ENCODE assay signal across 15 cellular contexts in genomic region chr2:63614448-63614968, GRCh38. TPM values are rescaled to one million over a fixed set of nuclear protein-coding genes. Genes with fewer than 3 reads are reported as not detected.
DNase-seq lines count a peak whose midpoint lies in the region; ATAC-seq, FAIRE-seq and TF ChIP-seq lines count a peak whose summit lies in the region.
"Had no signal": no experiment of that assay in that cellular context is flagged by ENCODE, and none has a peak within 500 bp of the region (broad histone marks: within the 10 kb centered on the region; RNA-seq: fewer than 3 reads in every experiment).

No MANE protein-coding gene starts in this region.

- no peak for TF ChIP-seq RAD21 in HepG2 (CRISPR knock-in tag; IDR thresholded peaks at IDR 0.05)
- no peak for TF ChIP-seq RAD21 in K562 (CRISPR knock-in tag; conservative IDR thresholded peaks at IDR 0.05 in 1 of 2, IDR thresholded peaks at IDR 0.05 in 1 of 2)

- TF ChIP-seq EP300 in HepG2 (IDR thresholded peaks at IDR 0.05; ENCODE audit: low read depth in 2 of 2, low read length in 2 of 2) = no peak
- no peak for TF ChIP-seq EP300 in HepG2 (CRISPR knock-in tag; IDR thresholded peaks at IDR 0.05; ENCODE audit: borderline replicate concordance)
- TF ChIP-seq EP300 in K562 (IDR thresholded peaks at IDR 0.05; ENCODE audit: low read length) = no peak

- H3K9me3 ChIP-seq in HepG2 (ENCODE audit: low read length) (no peaks in the 10 kb centered on the region), right lobe of liver (no peaks in the 10 kb centered on the region), K562 (replicated peaks; ENCODE audit: control insufficient read depth, insufficient read depth, low read depth, low read length) (no peaks in the 10 kb centered on the region), iPS-20b (ENCODE audit: insufficient read depth, low read depth, low read length) (no peaks in the 10 kb centered on the region)
- H3K9me3 ChIP-seq: thyroid gland had no signal

- ATAC-seq in HepG2 (peak; percentile 62), right lobe of liver (no peak), K562 (no peak)
- ATAC-seq: activated CD4-positive, CD25-positive, alpha-beta regulatory T cell treated with anti-CD3 and anti-CD28 coated beads, Interleukin-2, amount 50 U/mL, for 24 hours had no signal

- H3K79me2 ChIP-seq in HepG2 (ENCODE audit: insufficient read depth, low read length) = no peaks in the 10 kb centered on the region
- H3K79me2 ChIP-seq in K562 (ENCODE audit: control insufficient read depth, insufficient read depth, low read length) = no peaks in the 10 kb centered on the region

- H4K20me1 ChIP-seq in HepG2 (ENCODE audit: insufficient read depth, low read length) = no peaks in the 10 kb centered on the region
- no peaks in the 10 kb centered on the region for H4K20me1 ChIP-seq in K562 (replicated peaks; ENCODE audit: control insufficient read depth, insufficient read depth, low read length)

- peaks cover 1% of the 10 kb centered on the region for H3K4me1 Mint-ChIP-seq in activated T-cell treated with anti-CD3 and anti-CD28 coated beads, Interleukin-2, amount 50 U/mL, for 24 hours (ENCODE audit: low read depth)

- in situ Hi-C loops in HepG2 (cut with HindIII; ENCODE audit: extremely low pct_ligation_motif_present, low pct_unique_long_range_greater_than_20kb) (no loop called here), K562 (cut with MboI) (no loop called here)

- H3K27me3 Mint-ChIP-seq in activated T-cell treated with anti-CD3 and anti-CD28 coated beads, Interleukin-2, amount 50 U/mL, for 24 hours = peaks cover 10% of the 10 kb centered on the region

- H3K9me3 Mint-ChIP-seq in activated T-cell treated with anti-CD3 and anti-CD28 coated beads, Interleukin-2, amount 50 U/mL, for 24 hours = no peaks in the 10 kb centered on the region

- H3K27ac ChIP-seq in HepG2 (ENCODE audit: extremely low read length, insufficient read depth, low read length) (no peak overlapping the region), right lobe of liver (no peak overlapping the region), K562 (ENCODE audit: extremely low read depth, low read depth, low read length) (no peak overlapping the region), iPS-20b (ENCODE audit: low read length) (peak overlapping the region; percentile 100)
- H3K27ac ChIP-seq: thyroid gland had no signal

- H2AFZ ChIP-seq in HepG2 (ENCODE audit: low read length) (no peak overlapping the region), K562 (ENCODE audit: low read depth, low read length) (peak overlapping the region; percentile 81; the same call in 1 of the 2 replicates)

- H3K27me3 ChIP-seq in HepG2 (ENCODE audit: control insufficient read depth in 1 of 2, insufficient read depth in 2 of 2, low read length in 2 of 2) (peaks cover 0 to 4% of the 10 kb centered on the region in 2 experiments; a peak in 1 of 5 replicates), right lobe of liver (no peaks in the 10 kb centered on the region), K562 (ENCODE audit: control insufficient read depth in 2 of 2, insufficient read depth in 2 of 2, low read length in 2 of 2) (peaks cover 5 to 6% of the 10 kb centered on the region in 2 experiments; a peak in 3 of 5 replicates), iPS-20b (ENCODE audit: insufficient read depth, low read length) (no peaks in the 10 kb centered on the region)
- H3K27me3 ChIP-seq: thyroid gland had no signal

- intact Hi-C loops in HepG2 (cut with micrococcal nuclease; ENCODE audit: unreplicated experiment) (no loop called here), right lobe of liver (cut with DNase I) (no loop called here), K562 (cut with micrococcal nuclease) (no loop called here)

- H3K36me3 ChIP-seq in HepG2 (replicated peaks in 1 of 2; ENCODE audit: control insufficient read depth in 1 of 2, insufficient read depth in 2 of 2, low read length in 2 of 2) (no peaks in the 10 kb centered on the region), right lobe of liver (no peaks in the 10 kb centered on the region), K562 (ENCODE audit: control insufficient read depth, insufficient read depth, low read length) (no peaks in the 10 kb centered on the region), iPS-20b (ENCODE audit: insufficient read depth, low read depth, low read length) (no peaks in the 10 kb centered on the region)
- H3K36me3 ChIP-seq: thyroid gland had no signal

- 35% methylated on average over 2 of the region's 2 CpGs for WGBS in HepG2 (ENCODE audit: low lambda C conversion rate)
- WGBS in right lobe of liver (ENCODE audit: insufficient coverage, low coverage, low lambda C conversion rate, missing lambda C conversion rate) = 80% methylated on average over 2 of the region's 2 CpGs
- 49% methylated on average over 2 of the region's 2 CpGs for WGBS in K562 (ENCODE audit: insufficient coverage, low coverage, missing lambda C conversion rate)

- CTCF ChIA-PET in HepG2 (lab: Yijun Ruan, JAX; ENCODE audit: low intra/inter-chr PET ratio, low total read pairs) = no interaction called here
- CTCF ChIA-PET in K562 (lab: Yijun Ruan, JAX; ENCODE audit: low intra/inter-chr PET ratio) = no interaction called here

- DNase-seq in HepG2 (ENCODE audit: low spot score) (peak; percentile 35), right lobe of liver (no peak), K562 (ENCODE audit: extremely low read depth in 1 of 4, low spot score in 3 of 4) (no peak), cerebellum (ENCODE audit: low spot score) (no peak), NCI-H524 (lab: John Stamatoyannopoulos, UW) (no peak), globus pallidus (ENCODE audit: low spot score) (no peak)
- DNase-seq in activated T-cell treated with anti-CD3 and anti-CD28 coated beads, Interleukin-2, amount 50 U/mL, for 24 hours = no peak
- DNase-seq: activated gamma-delta T cell treated with Interleukin-2 at 50 U/mL for 16 hours; NCI-H1417; stimulated activated CD4-positive, alpha-beta T cell treated with anti-CD3 and anti-CD28 coated beads, Interleukin-4, amount 100 ng/mL, for 24 hours; thyroid gland had no signal

- no peak for TF ChIP-seq POLR2A in HepG2 (IDR thresholded peaks at IDR 0.05; ENCODE audit: insufficient read depth in 1 of 2, low read depth in 2 of 2, low read length in 2 of 2)
- TF ChIP-seq POLR2A in right lobe of liver (IDR thresholded peaks at IDR 0.05) = no peak
- TF ChIP-seq POLR2A in K562 (conservative IDR thresholded peaks at IDR 0.05) = no peak

- peak overlapping the region in 2 of 3 experiments; percentile 41 to 53; a peak in 3 of 6 replicates for H3K4me3 ChIP-seq in HepG2 (replicated peaks in 1 of 3; ENCODE audit: insufficient read depth in 1 of 3, low read depth in 2 of 3, low read length in 3 of 3)
- H3K4me3 ChIP-seq in right lobe of liver = no peak overlapping the region
- no peak overlapping the region for H3K4me3 ChIP-seq in K562
- H3K4me3 ChIP-seq in iPS-20b (ENCODE audit: low read length) = peak overlapping the region; percentile 71
- H3K4me3 ChIP-seq: thyroid gland had no signal

- no peaks in the 10 kb centered on the region for H3K36me3 Mint-ChIP-seq in activated T-cell treated with anti-CD3 and anti-CD28 coated beads, Interleukin-2, amount 50 U/mL, for 24 hours (ENCODE audit: low read depth)

- POLR2A ChIA-PET in HepG2 (lab: Yijun Ruan, JAX) = interaction anchor here (1.7 kb wide), 1 partner anchor 26 kb away, joined by 6 read pairs; the partner anchor contains the start of genes MDH1 and WDPCP
- POLR2A ChIA-PET in K562 (lab: Yijun Ruan, JAX) = interaction anchor here (0.6 to 1.2 kb wide), 3 partner anchors 9 to 1745 kb away, joined by 3 to 8 read pairs (median 3); no protein-coding TSS in a partner anchor

- no peak overlapping the region for H3K27ac Mint-ChIP-seq in activated T-cell treated with anti-CD3 and anti-CD28 coated beads, Interleukin-2, amount 50 U/mL, for 24 hours

- TF ChIP-seq CTCF in HepG2 (CRISPR knock-in tag; IDR thresholded peaks at IDR 0.05) = no peak
- TF ChIP-seq CTCF in right lobe of liver (IDR thresholded peaks at IDR 0.05) = no peak
- TF ChIP-seq CTCF in K562 (IDR thresholded peaks at IDR 0.05 in 2 of 3, conservative IDR thresholded peaks at IDR 0.05 in 1 of 3; ENCODE audit: insufficient read depth in 2 of 3, low read depth in 1 of 3, low read length in 3 of 3) = no peak

- H3K4me2 ChIP-seq in HepG2 (ENCODE audit: low read depth, low read length) (peak overlapping the region; percentile 80), K562 (ENCODE audit: insufficient read depth, low read length) (no peak overlapping the region)

- H3K9ac ChIP-seq in HepG2 (ENCODE audit: insufficient read depth, low read depth, low read length) = 0 out of 2 replicates have a peak overlapping the region, but pooled peaks have one; percentile 5
- H3K9ac ChIP-seq in K562 (ENCODE audit: insufficient read depth in 1 of 2, low read depth in 2 of 2, low read length in 2 of 2) = no peak overlapping the region
- H3K9ac ChIP-seq in iPS-20b (ENCODE audit: low read depth, low read length) = peak overlapping the region; percentile 94

- FAIRE-seq in HepG2 (lab: Jason Lieb, UNC) (no peak), K562 (lab: Jason Lieb, UNC) (no peak)
- FAIRE-seq: A204.1, endometrium had no signal

- no peaks in the 10 kb centered on the region for H3K9me1 ChIP-seq in K562 (ENCODE audit: control insufficient read depth, insufficient read depth, low read length)

- peaks cover 20% of the 10 kb centered on the region for H3K4me1 ChIP-seq in HepG2 (ENCODE audit: insufficient read depth, low read length)
- H3K4me1 ChIP-seq in right lobe of liver = no peaks in the 10 kb centered on the region
- no peaks in the 10 kb centered on the region; a peak in 3 of 5 replicates for H3K4me1 ChIP-seq in K562 (replicated peaks in 1 of 2; ENCODE audit: control insufficient read depth in 2 of 2, insufficient read depth in 2 of 2, low read length in 2 of 2)
- peaks cover 64% of the 10 kb centered on the region; the same call in 1 of the 2 replicates for H3K4me1 ChIP-seq in iPS-20b (ENCODE audit: insufficient read depth, low read length)
- H3K4me1 ChIP-seq: thyroid gland had no signal

- H3K4me3 Mint-ChIP-seq in activated T-cell treated with anti-CD3 and anti-CD28 coated beads, Interleukin-2, amount 50 U/mL, for 24 hours = no peak overlapping the region

- BruUV-seq in HepG2 (replicated peaks; lab: Mats Ljungman, UMichigan) = no TSS peak
- no TSS peak for BruUV-seq in K562 (replicated peaks; lab: Mats Ljungman, UMichigan)

RNA-seq across cellular contexts. Expression of gene MDH1, which starts 25.7 kb away (rescaled TPM):
- total RNA-seq in HepG2 (2016; rRNA removed; fragmentation: Illumina TruSeq; extraction: Trizol) (415 and 596 TPM in 2 replicates), right lobe of liver (100 to 1,000 TPM in 4 of 6 experiments, 10 to 100 TPM in 2; 96.4 to 266 (median 110) TPM), K562 (2014; rRNA removed) (191 and 222 TPM in 2 replicates), K562 (2014; rRNA removed; fragmentation: Illumina TruSeq; extraction: Trizol) (362 and 370 TPM in 2 replicates), K562 (2015; rRNA removed; fragmentation: Illumina TruSeq; extraction: Trizol) (267 and 277 TPM in 2 replicates), K562 (2021) (215 and 248 TPM in 2 replicates), cerebellum (123 TPM)
- 85.4 and 99.8 TPM in 2 replicates for total RNA-seq in HepG2 (2016; cell fraction: cytosol; rRNA removed; fragmentation: Illumina TruSeq; extraction: Trizol; ENCODE audit: low read depth)
- total RNA-seq in HepG2 (2016; cell fraction: insoluble cytoplasmic fraction; rRNA removed; fragmentation: Illumina TruSeq; extraction: Trizol) = 405 and 611 TPM in 2 replicates
- total RNA-seq in HepG2 (2016; cell fraction: membrane; rRNA removed; fragmentation: Illumina TruSeq; extraction: Trizol) = 96.5 and 110 TPM in 2 replicates
- total RNA-seq in HepG2 (2016; cell fraction: nucleus; rRNA removed; fragmentation: Illumina TruSeq; extraction: Trizol) = 230 and 233 TPM in 2 replicates
- polyA plus RNA-seq in HepG2 (2011; rRNA removed) (203 and 293 TPM in 2 replicates), K562 (2011; rRNA removed) (405 and 439 TPM in 2 replicates), K562 (2014; fragmentation: Illumina TruSeq; extraction: Trizol) (244 and 284 TPM in 2 replicates), K562 (2014; fragmentation: Nextera tagmentation; extraction: Ambion mirVana) (1,000 to 10,000 TPM; 1,119 to 1,225 TPM), K562 (2014; rRNA removed) (283 and 284 TPM in 2 replicates)
- polyA plus RNA-seq in HepG2 (2011; cell fraction: cytosol; rRNA removed) = 203 and 248 TPM in 2 replicates
- 56.7 and 75.3 TPM in 2 replicates for polyA plus RNA-seq in HepG2 (2011; cell fraction: nucleus; rRNA removed)
- polyA plus RNA-seq in HepG2 (2012) = 158 and 206 TPM in 2 replicates
- 61.0 and 66.0 TPM in 2 replicates for polyA plus RNA-seq in HepG2 (2016; cell fraction: cytosol; fragmentation: Illumina TruSeq; extraction: Trizol; ENCODE audit: low read depth)
- polyA plus RNA-seq in HepG2 (2016; cell fraction: insoluble cytoplasmic fraction; fragmentation: Illumina TruSeq; extraction: Trizol; ENCODE audit: low read depth) = 513 and 532 TPM in 2 replicates
- polyA plus RNA-seq in HepG2 (2016; cell fraction: membrane; fragmentation: Illumina TruSeq; extraction: Trizol; ENCODE audit: low read depth) = 81.4 and 84.3 TPM in 2 replicates
- 260 and 264 TPM in 2 replicates for polyA plus RNA-seq in HepG2 (2016; cell fraction: nucleus; fragmentation: Illumina TruSeq; extraction: Trizol; ENCODE audit: insufficient read depth, low read depth)
- polyA minus RNA-seq in HepG2 (2011; rRNA and poly(A)+ RNA removed; ENCODE audit: low replicate concordance) = 112 and 123 TPM in 2 replicates
- polyA minus RNA-seq in HepG2 (2011; cell fraction: cytosol; rRNA and poly(A)+ RNA removed) = 111 and 121 TPM in 2 replicates
- polyA minus RNA-seq in HepG2 (2011; cell fraction: nucleus; rRNA and poly(A)+ RNA removed) = 112 and 144 TPM in 2 replicates
- total RNA-seq in K562 (2011; cell fraction: chromatin; rRNA removed; ENCODE audit: low replicate concordance) = 56.9 and 127 TPM in 2 replicates
- 54.5 and 66.7 TPM in 2 replicates for total RNA-seq in K562 (2011; cell fraction: nucleolus; rRNA removed)
- 86.7 and 146 TPM in 2 replicates for total RNA-seq in K562 (2011; cell fraction: nucleoplasm; rRNA removed)
- polyA plus RNA-seq in K562 (2011; cell fraction: cytosol; rRNA removed) = 122 and 268 TPM in 2 replicates
- 59.4 and 132 TPM in 2 replicates for polyA plus RNA-seq in K562 (2011; cell fraction: nucleus; rRNA removed)
- polyA plus RNA-seq in K562 (2012) = 213 and 266 TPM in 2 replicates
- 240 and 259 TPM in 2 replicates for polyA minus RNA-seq in K562 (2011; rRNA and poly(A)+ RNA removed)
- polyA minus RNA-seq in K562 (2011; cell fraction: cytosol; rRNA and poly(A)+ RNA removed) = 89.5 and 90.5 TPM in 2 replicates
- 51.8 and 115 TPM in 2 replicates for polyA minus RNA-seq in K562 (2011; cell fraction: nucleus; rRNA and poly(A)+ RNA removed)

RNA-seq across cellular contexts. Expression of gene WDPCP, which starts 26.2 kb away (rescaled TPM):
- total RNA-seq in HepG2 (2016; rRNA removed; fragmentation: Illumina TruSeq; extraction: Trizol) (4.6 and 5.2 TPM in 2 replicates), right lobe of liver (1 to 10 TPM; 2.7 to 4.4 (median 3.0) TPM), K562 (2014; rRNA removed) (6.4 and 6.8 TPM in 2 replicates), K562 (2014; rRNA removed; fragmentation: Illumina TruSeq; extraction: Trizol) (5.9 TPM in 2 replicates), K562 (2015; rRNA removed; fragmentation: Illumina TruSeq; extraction: Trizol) (5.3 and 5.7 TPM in 2 replicates), K562 (2021) (6.2 and 7.4 TPM in 2 replicates), cerebellum (34.7 TPM)
- 14.2 and 15.9 TPM in 2 replicates for total RNA-seq in HepG2 (2016; cell fraction: cytosol; rRNA removed; fragmentation: Illumina TruSeq; extraction: Trizol; ENCODE audit: low read depth)
- 4.7 and 5.5 TPM in 2 replicates for total RNA-seq in HepG2 (2016; cell fraction: insoluble cytoplasmic fraction; rRNA removed; fragmentation: Illumina TruSeq; extraction: Trizol)
- total RNA-seq in HepG2 (2016; cell fraction: membrane; rRNA removed; fragmentation: Illumina TruSeq; extraction: Trizol) = 9.0 and 11.8 TPM in 2 replicates
- 18.6 and 20.4 TPM in 2 replicates for total RNA-seq in HepG2 (2016; cell fraction: nucleus; rRNA removed; fragmentation: Illumina TruSeq; extraction: Trizol)
- polyA plus RNA-seq in HepG2 (2011; rRNA removed) (1.8 and 2.9 TPM in 2 replicates), K562 (2011; rRNA removed) (4.6 and 5.5 TPM in 2 replicates), K562 (2014; fragmentation: Illumina TruSeq; extraction: Trizol) (2.7 and 3.4 TPM in 2 replicates), K562 (2014; fragmentation: Nextera tagmentation; extraction: Ambion mirVana) (1 to 10 TPM; 1.4 to 1.5 TPM), K562 (2014; rRNA removed) (1.6 and 3.0 TPM in 2 replicates)
- polyA plus RNA-seq in HepG2 (2011; cell fraction: cytosol; rRNA removed) = 0.97 and 1.0 TPM in 2 replicates
- polyA plus RNA-seq in HepG2 (2011; cell fraction: nucleus; rRNA removed) = 4.3 TPM in 2 replicates
- 1.7 and 2.0 TPM in 2 replicates for polyA plus RNA-seq in HepG2 (2012)
- 0.53 and 0.58 TPM in 2 replicates for polyA plus RNA-seq in HepG2 (2016; cell fraction: cytosol; fragmentation: Illumina TruSeq; extraction: Trizol; ENCODE audit: low read depth)
- 2.5 and 2.8 TPM in 2 replicates for polyA plus RNA-seq in HepG2 (2016; cell fraction: insoluble cytoplasmic fraction; fragmentation: Illumina TruSeq; extraction: Trizol; ENCODE audit: low read depth)
- polyA plus RNA-seq in HepG2 (2016; cell fraction: membrane; fragmentation: Illumina TruSeq; extraction: Trizol; ENCODE audit: low read depth) = 1.5 and 2.0 TPM in 2 replicates
- 5.1 and 6.1 TPM in 2 replicates for polyA plus RNA-seq in HepG2 (2016; cell fraction: nucleus; fragmentation: Illumina TruSeq; extraction: Trizol; ENCODE audit: insufficient read depth, low read depth)
- 9.9 and 26.1 TPM in 2 replicates for polyA minus RNA-seq in HepG2 (2011; rRNA and poly(A)+ RNA removed; ENCODE audit: low replicate concordance)
- polyA minus RNA-seq in HepG2 (2011; cell fraction: cytosol; rRNA and poly(A)+ RNA removed) = 2.5 and 4.6 TPM in 2 replicates
- polyA minus RNA-seq in HepG2 (2011; cell fraction: nucleus; rRNA and poly(A)+ RNA removed) = 44.1 and 49.7 TPM in 2 replicates
- total RNA-seq in K562 (2011; cell fraction: chromatin; rRNA removed; ENCODE audit: low replicate concordance) = 42.1 and 65.6 TPM in 2 replicates
- total RNA-seq in K562 (2011; cell fraction: nucleolus; rRNA removed) = 22.7 and 30.9 TPM in 2 replicates
- total RNA-seq in K562 (2011; cell fraction: nucleoplasm; rRNA removed) = 32.0 and 35.1 TPM in 2 replicates
- 2.1 and 2.3 TPM in 2 replicates for polyA plus RNA-seq in K562 (2011; cell fraction: cytosol; rRNA removed)
- polyA plus RNA-seq in K562 (2011; cell fraction: nucleus; rRNA removed) = 9.5 and 11.1 TPM in 2 replicates
- polyA plus RNA-seq in K562 (2012) = 2.4 and 3.3 TPM in 2 replicates
- 19.7 and 24.2 TPM in 2 replicates for polyA minus RNA-seq in K562 (2011; rRNA and poly(A)+ RNA removed)
- polyA minus RNA-seq in K562 (2011; cell fraction: cytosol; rRNA and poly(A)+ RNA removed) = 3.4 and 3.5 TPM in 2 replicates
- 29.9 and 50.8 TPM in 2 replicates for polyA minus RNA-seq in K562 (2011; cell fraction: nucleus; rRNA and poly(A)+ RNA removed)

Comparison
In these comparisons a context has a peak if more than half of its experiments do, and no peak if none do; other contexts are left out.
1. H3K4me3 ChIP-seq: peak in HepG2 (2 of 3) and iPS-20b (single experiment); none in right lobe of liver (0 of 3) and K562 (single experiment).
2. H3K9ac ChIP-seq: peak in HepG2 (single experiment) and iPS-20b (single experiment); none in K562 (0 of 2).